Comparison of ENCODE assay signal across 8 cellular contexts in genomic region chr17:41792835-41793748, GRCh38. TPM values are rescaled to one million over a fixed set of nuclear protein-coding genes. Genes with fewer than 3 reads are reported as not detected.
DNase-seq lines count a peak whose midpoint lies in the region; ATAC-seq and TF ChIP-seq lines count a peak whose summit lies in the region.

No MANE protein-coding gene starts in this region.

- WGBS in prostate gland = 24% methylated on average over 21 of the region's 21 CpGs

- H3K27ac Mint-ChIP-seq in glutamatergic neuron (ENCODE audit: unreplicated experiment) = no peak overlapping the region

- no peaks in the 10 kb centered on the region for H3K27me3 ChIP-seq in prostate gland (replicated peaks; ENCODE audit: insufficient read depth)

- no peaks in the 10 kb centered on the region for H3K36me3 Mint-ChIP-seq in glutamatergic neuron (ENCODE audit: unreplicated experiment)

- no peak overlapping the region for H3K4me3 ChIP-seq in prostate gland

- ATAC-seq in GM21529 (IDR thresholded peaks at IDR 0.05; ENCODE audit: unreplicated experiment) = no peak

- intact Hi-C loops in prostate gland (cut with DNase I) = no loop called here

- H3K27me3 Mint-ChIP-seq in glutamatergic neuron (ENCODE audit: unreplicated experiment) = peaks cover 7% of the 10 kb centered on the region

- no peaks in the 10 kb centered on the region for H3K9me3 ChIP-seq in prostate gland

- H3K4me3 Mint-ChIP-seq in glutamatergic neuron (ENCODE audit: unreplicated experiment) = peak overlapping the region; percentile 39

- H3K36me3 ChIP-seq in prostate gland = no peaks in the 10 kb centered on the region

- TF ChIP-seq POLR2A in prostate gland (IDR thresholded peaks at IDR 0.05) = peak; percentile 76

- peaks cover 11% of the 10 kb centered on the region for H3K9me3 Mint-ChIP-seq in glutamatergic neuron (ENCODE audit: unreplicated experiment)

- no peak for TF ChIP-seq CTCF in glutamatergic neuron (IDR thresholded peaks at IDR 0.05; ENCODE audit: partially characterized antibody, unreplicated experiment)
- TF ChIP-seq CTCF in prostate gland (IDR thresholded peaks at IDR 0.05) = no peak
- TF ChIP-seq CTCF in GM20000 (IDR thresholded peaks at IDR 0.05; ENCODE audit: extremely low read depth, missing control alignments) = no peak

- DNase-seq in GM03348 (ENCODE audit: low spot score) (peak; percentile 71), RPMI7951 (ENCODE audit: low read depth) (peak; percentile 74), glutamatergic neuron (no peak), prostate gland (ENCODE audit: low spot score) (peak; percentile 61), NCI-H1436 treated with DMSO at 0.1 percent for 48 hours (lab: John Stamatoyannopoulos, UW) (no peak), GM20000 (ENCODE audit: low spot score) (no peak), NCI-H2081 (lab: John Stamatoyannopoulos, UW) (no peak)

- H3K27ac ChIP-seq in prostate gland = peak overlapping the region; percentile 54 to 57

- H3K4me1 ChIP-seq in prostate gland (replicated peaks) = no peaks in the 10 kb centered on the region

- peaks cover 6% of the 10 kb centered on the region for H3K4me1 Mint-ChIP-seq in glutamatergic neuron (ENCODE audit: low read depth, unreplicated experiment)

RNA-seq across cellular contexts. Expression of gene JUP, which starts 6.6 kb away (rescaled TPM):
- 27.5 and 37.2 TPM in 2 replicates for total RNA-seq in RPMI7951 (2014; rRNA removed; shearing (Covaris generic))
- total RNA-seq in glutamatergic neuron (ENCODE audit: unreplicated experiment) (252 TPM), prostate gland (100 to 1,000 TPM; 146 to 266 TPM)

RNA-seq across cellular contexts. Expression of gene P3H4, which starts 18.7 kb away (rescaled TPM):
- 36.0 and 40.6 TPM in 2 replicates for total RNA-seq in RPMI7951 (2014; rRNA removed; shearing (Covaris generic))
- total RNA-seq in glutamatergic neuron (ENCODE audit: unreplicated experiment) (5.6 TPM), prostate gland (10 to 100 TPM; 15.8 to 19.6 TPM)

RNA-seq across cellular contexts. Expression of gene FKBP10, which starts 19.7 kb away (rescaled TPM):
- 115 and 133 TPM in 2 replicates for total RNA-seq in RPMI7951 (2014; rRNA removed; shearing (Covaris generic))
- total RNA-seq in glutamatergic neuron (ENCODE audit: unreplicated experiment) (28.5 TPM), prostate gland (10 to 100 TPM; 24.5 to 50.2 TPM)

RNA-seq across cellular contexts. Expression of gene NT5C3B, which starts 42.9 kb away (rescaled TPM):
- total RNA-seq in RPMI7951 (2014; rRNA removed; shearing (Covaris generic)) = 37.5 and 39.4 TPM in 2 replicates
- 165 TPM for total RNA-seq in glutamatergic neuron (ENCODE audit: unreplicated experiment)
- 10 to 100 TPM; 53.9 to 67.2 TPM for total RNA-seq in prostate gland

RNA-seq across cellular contexts. Expression of gene KLHL10, which starts 44.5 kb away (rescaled TPM):
- not detected in 2 replicates for total RNA-seq in RPMI7951 (2014; rRNA removed; shearing (Covaris generic))
- total RNA-seq in glutamatergic neuron (ENCODE audit: unreplicated experiment) (not detected), prostate gland (1 to 10 TPM in 1 of 2 donors, under 1 TPM in 1; 0.14 to 6.5 TPM)

Comparison
In these comparisons a context has a peak if more than half of its experiments do, and no peak if none do; other contexts are left out.
1. DNase-seq: peak in GM03348 (single experiment), RPMI7951 (single experiment) and prostate gland (single experiment); none in glutamatergic neuron (single experiment), NCI-H1436 treated with DMSO at 0.1 percent for 48 hours (single experiment), GM20000 (single experiment) and NCI-H2081 (0 of 2).